8 cellular contexts compared by ENCODE assay signal in the genomic region with DNA sequence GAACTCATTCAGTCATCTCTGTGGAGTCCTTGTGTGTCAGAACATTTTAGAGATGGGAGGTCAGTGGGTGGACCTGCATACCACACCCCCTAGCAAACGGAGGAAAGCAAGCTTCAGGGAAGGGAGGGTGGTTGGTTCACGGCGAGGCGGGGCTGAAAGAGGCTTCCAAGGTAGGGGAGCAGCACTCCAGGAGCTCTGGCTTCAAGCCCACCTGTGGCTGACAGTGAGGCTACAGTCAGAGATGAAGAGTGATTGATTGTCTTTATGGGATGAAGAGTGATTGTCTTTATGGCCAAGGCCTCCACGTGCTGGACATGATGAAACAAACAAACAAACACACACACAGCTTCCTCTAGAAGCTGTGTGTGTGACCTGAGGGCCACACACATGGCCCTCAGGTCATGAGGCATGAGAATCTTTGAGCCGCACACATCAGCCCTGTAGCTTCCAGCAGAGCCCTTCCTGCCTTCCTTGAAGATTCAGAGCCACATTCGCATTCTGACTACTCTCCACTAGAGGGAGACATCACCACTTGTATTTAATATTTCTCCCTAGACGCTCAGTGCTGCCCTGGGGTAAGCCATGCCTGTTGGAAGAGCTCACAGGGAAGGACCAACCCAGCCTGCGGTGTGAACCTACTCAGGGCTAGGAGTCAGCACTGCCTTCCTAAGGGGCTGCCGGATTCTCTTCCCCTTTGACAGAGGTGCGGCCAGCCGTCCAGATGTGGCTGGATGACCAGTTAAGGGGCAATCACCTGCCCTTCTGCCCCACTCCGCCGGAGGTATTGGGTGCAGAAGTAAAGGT. TPM values are rescaled to one million over a fixed set of nuclear protein-coding genes. Genes with fewer than 3 reads are reported as not detected.
A peak's percentile ranks its signal among the peaks of the same experiment; 100 is the strongest.
DNase-seq lines count a peak whose midpoint lies in the region; ATAC-seq and TF ChIP-seq lines count a peak whose summit lies in the region.

No MANE protein-coding gene starts in this region.

- peak; percentile 73 for TF ChIP-seq CTCF in BE2C (IDR thresholded peaks at IDR 0.05; ENCODE audit: low read depth, low read length)

- H3K4me3 ChIP-seq in BE2C (ENCODE audit: low read depth, low read length) (no peak overlapping the region), SJCRH30 (no peak overlapping the region), right cardiac atrium (ENCODE audit: low read length) (no peak overlapping the region)

- H3K27ac ChIP-seq in SJCRH30 (no peak overlapping the region), right cardiac atrium (ENCODE audit: low read length) (no peak overlapping the region)

- H3K27me3 ChIP-seq in BE2C = peaks cover 27% of the 10 kb centered on the region
- peaks cover 21% of the 10 kb centered on the region; the same call in 1 of the 2 replicates for H3K27me3 ChIP-seq in SJCRH30
- H3K27me3 ChIP-seq in right cardiac atrium (ENCODE audit: control insufficient read depth, insufficient read depth) = no peaks in the 10 kb centered on the region

- WGBS in right cardiac atrium = 39% methylated on average over 14 of the region's 14 CpGs

- H3K4me1 ChIP-seq in BE2C (no peaks in the 10 kb centered on the region), SJCRH30 (no peaks in the 10 kb centered on the region), right cardiac atrium (ENCODE audit: control insufficient read depth, insufficient read depth, low read length) (no peaks in the 10 kb centered on the region)

- TF ChIP-seq POLR2A in GM18505 (IDR thresholded peaks at IDR 0.05; ENCODE audit: borderline replicate concordance, extremely low read depth, insufficient read depth, insufficient read length) = no peak

- DNase-seq in BE2C (peak; percentile 64), NCI-H1105 treated with DMSO at 0.1 percent for 48 hours (lab: John Stamatoyannopoulos, UW) (peak; percentile 85), SJCRH30 (peak; percentile 59 to 84), amygdala (lab: John Stamatoyannopoulos, UW) (peak in 37 of 56 donors; percentile 8 to 79 (median 30)), right cardiac atrium (peak in 2 of 3 donors; percentile 46 to 69), retina (peak; percentile 80)

- peak; percentile 67 for ATAC-seq in GM19395 (IDR thresholded peaks at IDR 0.05; ENCODE audit: unreplicated experiment)
- ATAC-seq in right cardiac atrium = peak; percentile 61 to 73
- no peak for ATAC-seq in GM18505 (IDR thresholded peaks at IDR 0.05; ENCODE audit: unreplicated experiment)

- H3K9me3 ChIP-seq in BE2C = no peaks in the 10 kb centered on the region
- no peaks in the 10 kb centered on the region for H3K9me3 ChIP-seq in SJCRH30 (replicated peaks)
- no peaks in the 10 kb centered on the region for H3K9me3 ChIP-seq in right cardiac atrium (ENCODE audit: control insufficient read depth, low read length)

- H3K36me3 ChIP-seq in BE2C = no peaks in the 10 kb centered on the region
- H3K36me3 ChIP-seq in SJCRH30 = no peaks in the 10 kb centered on the region

- intact Hi-C loops in right cardiac atrium (cut with DNase I) = loop anchor here (2.0 to 10.0 kb wide), 5 partner anchors 147 to 229 kb away; no protein-coding TSS in a partner anchor

RNA-seq across cellular contexts. Expression of a gene that starts 54.4 kb away (rescaled TPM):
- not detected for polyA plus RNA-seq in BE2C (2012; ENCODE audit: insufficient read depth, insufficient read length, low read depth)
- not detected in 2 replicates for total RNA-seq in SJCRH30 (2014; rRNA removed; shearing (Covaris generic))
- under 1 TPM in 2 of 4 donors, not detected in 2; 0.03 to 0.06 TPM for total RNA-seq in right cardiac atrium
- not detected for polyA plus RNA-seq in right cardiac atrium

Comparison
In these comparisons a context has a peak if more than half of its experiments do, and no peak if none do; other contexts are left out.
1. DNase-seq: peak in every context shown above with its lines; median percentile 85 in NCI-H1105 treated with DMSO at 0.1 percent for 48 hours; 80 in retina; 72 in SJCRH30; 64 in BE2C; 58 in right cardiac atrium; 30 in amygdala.